ENCODE assay signal across 19 cellular contexts in genomic region chr12:66679441-66680069, GRCh38. TPM values are rescaled to one million over a fixed set of nuclear protein-coding genes. Genes with fewer than 3 reads are reported as not detected.
DNase-seq lines count a peak whose midpoint lies in the region; ATAC-seq lines count a peak whose summit lies in the region.
"Had no signal": no experiment of that assay in that cellular context is flagged by ENCODE, and none has a peak within 500 bp of the region (broad histone marks: within the 10 kb centered on the region; RNA-seq: fewer than 3 reads in every experiment).

No MANE protein-coding gene starts in this region.

- H2AFZ ChIP-seq in neuron (ENCODE audit: low read depth, low read length), result peak overlapping the region; percentile 28

- ATAC-seq in left cardiac atrium (peak; percentile 29 to 70), GM21447 (IDR thresholded peaks at IDR 0.05; ENCODE audit: unreplicated experiment) (no peak)
- ATAC-seq: activated naive CD8-positive, alpha-beta T cell treated with anti-CD3 and anti-CD28 coated beads, Interleukin-2, amount 50 U/mL, for 24 hours; right lobe of liver; stimulated activated naive B cell treated with anti-CD40 and anti-IgM and Interleukin-4, amounts not matched to agents 10 μg/mL and 1 μg/mL and 100 μg/mL, for 72 hours had no signal

- DNase-seq in DMS 273 (lab: John Stamatoyannopoulos, UW; ENCODE audit: unreplicated experiment), result peak; percentile 35
- DNase-seq in DMS 273 treated with DMSO at 0.1 percent for 48 hours (lab: John Stamatoyannopoulos, UW), result no peak
- DNase-seq in NCI-H446 treated with DMSO at 0.1 percent for 48 hours (lab: John Stamatoyannopoulos, UW), result peak; percentile 80
- DNase-seq in left cardiac atrium, result no peak
- no peak for DNase-seq in NOMO-1 treated with dmso at 0.1 percent for 144 hours (lab: John Stamatoyannopoulos, UW; ENCODE audit: unreplicated experiment)
- DNase-seq in GM19238 (ENCODE audit: insufficient read length, low spot score), result no peak
- DNase-seq: activated CD4-positive, alpha-beta T cell treated with anti-CD3 and anti-CD28 coated beads for 1 hour; activated naive CD8-positive, alpha-beta T cell treated with anti-CD3 and anti-CD28 coated beads, Interleukin-2, amount 50 U/mL, for 24 hours; dermis blood vessel endothelial cell; foreskin fibroblast; Kasumi-1; kidney; NCI-H1092; NCI-H2171; right lobe of liver; stimulated activated naive B cell treated with anti-CD40 and anti-IgM and Interleukin-4, amounts not matched to agents 10 μg/mL and 1 μg/mL and 100 μg/mL, for 72 hours; tibial artery had no signal

- intact Hi-C loops in left cardiac atrium (cut with DNase I), result no loop called here

- no peaks in the 10 kb centered on the region for H3K9me3 ChIP-seq in neuron (ENCODE audit: low read length)
- H3K9me3 ChIP-seq: right lobe of liver, tibial artery had no signal

- H3K36me3 ChIP-seq in neuron (ENCODE audit: insufficient read depth, low read length), result no peaks in the 10 kb centered on the region
- H3K36me3 ChIP-seq: right lobe of liver, tibial artery had no signal

- H3K27me3 ChIP-seq in neuron (ENCODE audit: insufficient read depth, low read length), result no peaks in the 10 kb centered on the region
- H3K27me3 ChIP-seq: right lobe of liver had no signal

- H3K4me1 ChIP-seq in neuron (ENCODE audit: insufficient read depth, low read length), result peaks cover 28% of the 10 kb centered on the region
- H3K4me1 ChIP-seq: right lobe of liver had no signal

- H3K4me3 ChIP-seq in neuron (ENCODE audit: low read length), result peak overlapping the region; percentile 38
- H3K4me3 ChIP-seq: right lobe of liver had no signal

RNA-seq across cellular contexts. Expression of gene GRIP1, which starts 0.7 kb away (rescaled TPM):
- 10 to 100 TPM; 12.7 to 21.0 TPM for total RNA-seq in left cardiac atrium

Comparison
In these comparisons a context has a peak if more than half of its experiments do, and no peak if none do; other contexts are left out.
1. DNase-seq: peak in DMS 273 (single experiment) and NCI-H446 treated with DMSO at 0.1 percent for 48 hours (single experiment); none in DMS 273 treated with DMSO at 0.1 percent for 48 hours (single experiment), left cardiac atrium (single experiment), NOMO-1 treated with dmso at 0.1 percent for 144 hours (single experiment) and GM19238 (single experiment).